In the genomic region with DNA sequence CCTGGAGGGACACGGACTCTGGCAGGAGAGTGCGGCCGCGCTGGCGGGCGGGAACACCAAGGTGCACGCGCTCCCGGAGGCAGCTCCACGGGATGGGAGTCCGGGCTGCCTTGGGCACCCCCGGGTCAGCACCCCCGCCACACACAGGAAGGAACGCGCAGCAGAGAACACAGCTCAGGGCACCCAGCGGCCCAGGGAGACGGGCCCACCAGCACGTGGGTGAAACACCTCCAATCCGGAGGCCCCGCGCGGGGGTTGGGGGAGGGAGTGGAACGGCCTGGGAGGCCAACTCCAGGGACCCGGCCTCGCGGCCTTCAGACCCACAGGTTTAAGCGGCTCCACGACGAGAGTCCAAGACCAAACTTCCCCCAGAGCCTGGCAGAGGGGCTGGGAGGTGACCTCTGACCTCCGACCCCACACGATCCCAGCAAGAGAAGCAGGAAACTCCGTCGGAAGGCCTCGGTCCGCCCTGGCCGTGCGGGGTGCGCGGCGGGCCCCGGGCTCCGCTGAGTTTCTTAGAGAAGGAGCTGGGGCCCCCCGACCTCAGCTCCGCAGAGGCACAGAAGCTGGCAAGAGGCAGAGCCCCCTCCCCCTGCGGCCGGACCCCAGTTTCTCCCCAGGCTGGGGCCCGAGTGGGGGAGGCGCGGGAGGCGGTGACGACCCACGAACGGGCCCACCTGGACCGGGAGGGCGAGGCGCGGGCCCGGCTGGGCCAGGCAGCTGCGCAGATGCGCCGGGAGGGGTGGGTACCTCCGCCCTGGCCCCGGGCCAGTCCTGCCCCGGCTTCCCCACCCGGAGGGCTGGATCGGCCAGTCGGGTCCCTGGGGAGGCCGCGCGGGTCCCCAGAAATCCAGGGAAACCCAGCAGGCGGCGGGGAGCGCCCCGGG, we compare ENCODE assay signal across 9 cellular contexts. TPM values are rescaled to one million over a fixed set of nuclear protein-coding genes. Genes with fewer than 3 reads are reported as not detected.
DNase-seq lines count a peak whose midpoint lies in the region; ATAC-seq and TF ChIP-seq lines count a peak whose summit lies in the region.
"Had no signal": no experiment of that assay in that cellular context is flagged by ENCODE, and none has a peak within 500 bp of the region (broad histone marks: within the 10 kb centered on the region; RNA-seq: fewer than 3 reads in every experiment).

No MANE protein-coding gene starts in this region.

- H3K36me3 ChIP-seq in Peyer's patch, result peaks cover 0 to 5% (median 0%) of the 10 kb centered on the region in 3 donors
- peaks cover 0 to 12% of the 10 kb centered on the region in 2 donors for H3K36me3 ChIP-seq in gastroesophageal sphincter
- H3K36me3 ChIP-seq in neutrophil, result no peaks in the 10 kb centered on the region
- no peaks in the 10 kb centered on the region for H3K36me3 ChIP-seq in vagina

- no peak for TF ChIP-seq EP300 in gastroesophageal sphincter (IDR thresholded peaks at IDR 0.05)

- intact Hi-C loops in vagina (cut with DNase I), result loop anchor here (2.0 kb wide), 1 partner anchor 25 kb away; a partner anchor contains a TSS

- DNase-seq in D341Med (ENCODE audit: low spot score) (peak; percentile 72), Peyer's patch (peak; percentile 40 to 80 (median 78)), vagina (ENCODE audit: extremely low spot score in 2 of 2) (no peak)
- DNase-seq in activated naive CD4-positive, alpha-beta T cell treated with anti-CD3 and anti-CD28 coated beads, Interleukin-2, amount 50 U/mL, for 16 hours, result peak; percentile 73

- H3K9me3 ChIP-seq in Peyer's patch (no peaks in the 10 kb centered on the region), gastroesophageal sphincter (no peaks in the 10 kb centered on the region), neutrophil (no peaks in the 10 kb centered on the region), vagina (no peaks in the 10 kb centered on the region)

- H3K4me3 ChIP-seq in Peyer's patch (peak overlapping the region; percentile 63 to 99 (median 76)), gastroesophageal sphincter (peak overlapping the region; percentile 71 to 81), neutrophil (ENCODE audit: low read depth in 1 of 2, low read length in 1 of 2) (peak overlapping the region; percentile 71 to 92), vagina (peak overlapping the region; percentile 59 to 86)

- peak in 1 of 6 experiments; percentile 4 for TF ChIP-seq CTCF in Peyer's patch (IDR thresholded peaks at IDR 0.05)
- TF ChIP-seq CTCF in gastroesophageal sphincter (IDR thresholded peaks at IDR 0.05), result peak in 3 of 4 experiments; percentile 31 to 54 (median 37)
- no peak for TF ChIP-seq CTCF in neutrophil (IDR thresholded peaks at IDR 0.05)
- no peak for TF ChIP-seq CTCF in vagina (IDR thresholded peaks at IDR 0.05)

- 0 to 10% methylated on average over 4 to 12 of the region's 74 CpGs for WGBS in gastroesophageal sphincter (ENCODE audit: low coverage in 1 of 2), 2 donors

- H3K4me1 ChIP-seq in Peyer's patch (peaks cover 0 to 57% (median 2%) of the 10 kb centered on the region in 4 donors), gastroesophageal sphincter (peaks cover 2 to 74% (median 52%) of the 10 kb centered on the region in 3 donors), neutrophil (ENCODE audit: control insufficient read depth in 1 of 2, insufficient read depth in 1 of 2, low read depth in 1 of 2, low read length in 1 of 2) (peaks cover 38 to 53% of the 10 kb centered on the region in 2 experiments), vagina (peaks cover 59% of the 10 kb centered on the region)

- peak in 1 of 2 donors; percentile 11 for TF ChIP-seq POLR2A in Peyer's patch (IDR thresholded peaks at IDR 0.05)
- TF ChIP-seq POLR2A in gastroesophageal sphincter (IDR thresholded peaks at IDR 0.05), result no peak
- TF ChIP-seq POLR2A in vagina (IDR thresholded peaks at IDR 0.05), result peak in 1 of 2 donors; percentile 9

- H3K27me3 ChIP-seq in Peyer's patch (no peaks in the 10 kb centered on the region), gastroesophageal sphincter (no peaks in the 10 kb centered on the region), neutrophil (peaks cover 21% of the 10 kb centered on the region), vagina (no peaks in the 10 kb centered on the region)

- H3K27ac ChIP-seq in Peyer's patch (peak overlapping the region; percentile 79 to 95 (median 87)), gastroesophageal sphincter (peak overlapping the region; percentile 84 to 100 (median 96)), neutrophil (peak overlapping the region; percentile 82), vagina (peak overlapping the region; percentile 85)
- H3K27ac ChIP-seq: KMS-11 had no signal

- ATAC-seq in gastroesophageal sphincter (peak; percentile 71), HG03097 (IDR thresholded peaks at IDR 0.05; ENCODE audit: low FRiP score, unreplicated experiment) (no peak), HG02970 (IDR thresholded peaks at IDR 0.05; ENCODE audit: low FRiP score, unreplicated experiment) (no peak)

RNA-seq across cellular contexts. Expression of a gene that starts 0.9 kb away (rescaled TPM):
- total RNA-seq in Peyer's patch (10 to 100 TPM in 3 of 4 donors, 1 to 10 TPM in 1; 8.3 to 24.3 (median 23.1) TPM), gastroesophageal sphincter (100 to 1,000 TPM in 3 of 4 donors, 10 to 100 TPM in 1; 71.4 to 209 (median 110) TPM), vagina (21.1 TPM)

RNA-seq across cellular contexts. Expression of a gene that starts 24.4 kb away (rescaled TPM):
- 10 to 100 TPM; 34.7 to 75.0 (median 69.2) TPM for total RNA-seq in Peyer's patch
- total RNA-seq in gastroesophageal sphincter, result 10 to 100 TPM; 28.7 to 66.1 (median 45.3) TPM
- 25.0 TPM for total RNA-seq in vagina

Comparison
In these comparisons a context has a peak if more than half of its experiments do, and no peak if none do; other contexts are left out.
1. DNase-seq: peak in D341Med (single experiment), Peyer's patch (3 of 3) and activated naive CD4-positive, alpha-beta T cell treated with anti-CD3 and anti-CD28 coated beads, Interleukin-2, amount 50 U/mL, for 16 hours (single experiment); none in vagina (0 of 2).
2. CTCF ChIP-seq: peak in gastroesophageal sphincter (3 of 4); none in neutrophil (single experiment) and vagina (0 of 3).
3. Peak in every context shown above with its lines, with median percentiles within 50 percentile points of each other: H3K27ac ChIP-seq and H3K4me3 ChIP-seq.